ENCODE assay signal across 11 cellular contexts in genomic region chr20:4811257-4811656, GRCh38. TPM values are rescaled to one million over a fixed set of nuclear protein-coding genes. Genes with fewer than 3 reads are reported as not detected.
DNase-seq lines count a peak whose midpoint lies in the region; ATAC-seq and TF ChIP-seq lines count a peak whose summit lies in the region.
"Had no signal": no experiment of that assay in that cellular context is flagged by ENCODE, and none has a peak within 500 bp of the region (broad histone marks: within the 10 kb centered on the region; RNA-seq: fewer than 3 reads in every experiment).

No MANE protein-coding gene starts in this region.

- DNase-seq in HL-60 (ENCODE audit: low read depth in 1 of 2, low spot score in 1 of 2) (no peak), HuH-7 (ENCODE audit: low spot score) (no peak), mammary epithelial cell (no peak), midbrain (lab: John Stamatoyannopoulos, UW) (no peak)
- no peak for DNase-seq in activated naive CD8-positive, alpha-beta T cell treated with anti-CD3 and anti-CD28 coated beads, Interleukin-2, amount 10 ng/mL, durations not matched to agents 7 days and 5 days
- DNase-seq in naive thymus-derived CD8-positive, alpha-beta T cell: no peak
- DNase-seq: NCI-H1694 treated with DMSO at 0.1 percent for 48 hours, NCI-H526 had no signal

- intact Hi-C loops in mammary epithelial cell (cut with micrococcal nuclease): no loop called here

- peaks cover 0 to 40% (median 0%) of the 10 kb centered on the region in 11 experiments; a peak in 6 of 22 replicates for H4K20me1 ChIP-seq in BLaER1 treated with 17β-estradiol and CSF1 and Interleukin-3, amounts not matched to agents 10 nM and 100 nM
- H4K20me1 ChIP-seq in mammary epithelial cell (ENCODE audit: insufficient read depth, low read length): no peaks in the 10 kb centered on the region

- WGBS in mammary epithelial cell (ENCODE audit: low coverage, missing lambda C conversion rate): 94% methylated on average over 4 of the region's 4 CpGs

- no TSS peak for BruUV-seq in mammary epithelial cell (replicated peaks; lab: Mats Ljungman, UMichigan)

- POLR2A ChIA-PET in activated naive CD8-positive, alpha-beta T cell treated with anti-CD3 and anti-CD28 coated beads, Interleukin-2, amount 10 ng/mL, durations not matched to agents 7 days and 5 days (lab: Charles Lee): interaction anchor here (0.6 to 2.7 kb wide), 9 partner anchors 11 to 315 kb away, joined by 3 to 8 read pairs (median 4); partner anchors contain the start of genes CDS2 and PCNA
- POLR2A ChIA-PET in naive thymus-derived CD8-positive, alpha-beta T cell (lab: Charles Lee): interaction anchor here (0.9 to 2.0 kb wide), 10 partner anchors 8 to 315 kb away, joined by 3 to 9 read pairs (median 5); partner anchors contain the start of genes CDS2 and PCNA

- no peaks in the 10 kb centered on the region for H3K27me3 ChIP-seq in BLaER1 treated with 17β-estradiol and CSF1 and Interleukin-3, amounts not matched to agents 10 nM and 100 nM
- no peaks in the 10 kb centered on the region for H3K27me3 ChIP-seq in HL-60 (ENCODE audit: insufficient read depth, poor library complexity, severe bottlenecking)
- H3K27me3 ChIP-seq in mammary epithelial cell (ENCODE audit: insufficient read depth, low read length): peaks cover 3% of the 10 kb centered on the region

- no peaks in the 10 kb centered on the region for H3K79me2 ChIP-seq in mammary epithelial cell (ENCODE audit: insufficient read depth, low read length)

- no peaks in the 10 kb centered on the region for H3K9me3 ChIP-seq in BLaER1 treated with 17β-estradiol and CSF1 and Interleukin-3, amounts not matched to agents 10 nM and 100 nM (replicated peaks in 1 of 11)
- no peaks in the 10 kb centered on the region for H3K9me3 ChIP-seq in mammary epithelial cell (replicated peaks; ENCODE audit: insufficient read depth, low read length)
- H3K9me3 ChIP-seq: psoas muscle had no signal

- peak overlapping the region; percentile 88 to 97 (median 94); a peak in 21 of 22 replicates for H3K9ac ChIP-seq in BLaER1 treated with 17β-estradiol and CSF1 and Interleukin-3, amounts not matched to agents 10 nM and 100 nM
- no peak overlapping the region for H3K9ac ChIP-seq in mammary epithelial cell (ENCODE audit: insufficient read depth, low read length)

- no peak overlapping the region for H2AFZ ChIP-seq in mammary epithelial cell (ENCODE audit: low read depth, low read length)

- H3K4me3 Mint-ChIP-seq in activated naive CD8-positive, alpha-beta T cell treated with anti-CD3 and anti-CD28 coated beads, Interleukin-2, amount 10 ng/mL, durations not matched to agents 7 days and 5 days: peak overlapping the region; percentile 95
- peak overlapping the region; percentile 65 to 91 (median 80) for H3K4me3 Mint-ChIP-seq in naive thymus-derived CD8-positive, alpha-beta T cell

- H3K4me1 Mint-ChIP-seq in activated naive CD8-positive, alpha-beta T cell treated with anti-CD3 and anti-CD28 coated beads, Interleukin-2, amount 10 ng/mL, durations not matched to agents 7 days and 5 days: peaks cover 65% of the 10 kb centered on the region
- peaks cover 55 to 92% (median 82%) of the 10 kb centered on the region in 4 donors for H3K4me1 Mint-ChIP-seq in naive thymus-derived CD8-positive, alpha-beta T cell

- H3K4me1 ChIP-seq in BLaER1 treated with 17β-estradiol and CSF1 and Interleukin-3, amounts not matched to agents 10 nM and 100 nM: peaks cover 80 to 94% (median 88%) of the 10 kb centered on the region in 10 experiments
- H3K4me1 ChIP-seq in mammary epithelial cell (ENCODE audit: insufficient read depth, low read length): no peaks in the 10 kb centered on the region
- H3K4me1 ChIP-seq: psoas muscle had no signal

- H3K36me3 ChIP-seq in BLaER1 treated with 17β-estradiol and CSF1 and Interleukin-3, amounts not matched to agents 10 nM and 100 nM: peaks cover 3 to 46% (median 31%) of the 10 kb centered on the region in 11 experiments; a peak in 20 of 22 replicates
- no peaks in the 10 kb centered on the region for H3K36me3 ChIP-seq in mammary epithelial cell (ENCODE audit: insufficient read depth, low read length)

- dilution Hi-C loops in mammary epithelial cell (cut with HindIII; ENCODE audit: low sequenced_read_pairs): no loop called here

- peak overlapping the region; percentile 99 for H3K27ac Mint-ChIP-seq in activated naive CD8-positive, alpha-beta T cell treated with anti-CD3 and anti-CD28 coated beads, Interleukin-2, amount 10 ng/mL, durations not matched to agents 7 days and 5 days
- peak overlapping the region; percentile 97 to 100 (median 99) for H3K27ac Mint-ChIP-seq in naive thymus-derived CD8-positive, alpha-beta T cell

- no peaks in the 10 kb centered on the region for H3K9me3 Mint-ChIP-seq in activated naive CD8-positive, alpha-beta T cell treated with anti-CD3 and anti-CD28 coated beads, Interleukin-2, amount 10 ng/mL, durations not matched to agents 7 days and 5 days
- H3K9me3 Mint-ChIP-seq in naive thymus-derived CD8-positive, alpha-beta T cell: no peaks in the 10 kb centered on the region

- ATAC-seq in activated naive CD8-positive, alpha-beta T cell treated with anti-CD3 and anti-CD28 coated beads, Interleukin-2, amount 10 ng/mL, durations not matched to agents 7 days and 5 days (ENCODE audit: low read depth): no peak
- no peak for ATAC-seq in naive thymus-derived CD8-positive, alpha-beta T cell
- ATAC-seq in HG02981 (IDR thresholded peaks at IDR 0.05; ENCODE audit: unreplicated experiment): no peak

- in situ Hi-C loops in mammary epithelial cell (cut with MboI; ENCODE audit: low sequenced_read_pairs in 2 of 2): no loop called here

- peaks cover 30% of the 10 kb centered on the region for H3K36me3 Mint-ChIP-seq in activated naive CD8-positive, alpha-beta T cell treated with anti-CD3 and anti-CD28 coated beads, Interleukin-2, amount 10 ng/mL, durations not matched to agents 7 days and 5 days
- H3K36me3 Mint-ChIP-seq in naive thymus-derived CD8-positive, alpha-beta T cell: peaks cover 0 to 13% (median 0%) of the 10 kb centered on the region in 3 donors

- H3K27me3 Mint-ChIP-seq in activated naive CD8-positive, alpha-beta T cell treated with anti-CD3 and anti-CD28 coated beads, Interleukin-2, amount 10 ng/mL, durations not matched to agents 7 days and 5 days: no peaks in the 10 kb centered on the region
- H3K27me3 Mint-ChIP-seq in naive thymus-derived CD8-positive, alpha-beta T cell: no peaks in the 10 kb centered on the region

- CTCF ChIA-PET in mammary epithelial cell (lab: Charles Lee; ENCODE audit: low non-redundant PET): no interaction called here

- peak overlapping the region; percentile 86 to 100 (median 96) for H3K4me2 ChIP-seq in BLaER1 treated with 17β-estradiol and CSF1 and Interleukin-3, amounts not matched to agents 10 nM and 100 nM
- no peak overlapping the region for H3K4me2 ChIP-seq in mammary epithelial cell (ENCODE audit: insufficient read depth, low read depth, low read length)

- H3K4me3 ChIP-seq in BLaER1 treated with 17β-estradiol and CSF1 and Interleukin-3, amounts not matched to agents 10 nM and 100 nM: peak overlapping the region; percentile 6 to 77 (median 62); a peak in 17 of 20 replicates
- H3K4me3 ChIP-seq in HL-60 (replicated peaks; ENCODE audit: insufficient read depth, low read length): no peak overlapping the region; the same call in 1 of the 2 replicates
- no peak overlapping the region for H3K4me3 ChIP-seq in mammary epithelial cell (replicated peaks in 1 of 3; ENCODE audit: insufficient read depth in 1 of 3, low read depth in 2 of 3, low read length in 3 of 3)
- H3K4me3 ChIP-seq: psoas muscle had no signal

- H3K27ac ChIP-seq in BLaER1 treated with 17β-estradiol and CSF1 and Interleukin-3, amounts not matched to agents 10 nM and 100 nM: peak overlapping the region; percentile 93 to 99 (median 98); a peak in 21 of 22 replicates
- H3K27ac ChIP-seq in HL-60 (replicated peaks): peak overlapping the region; percentile 99
- no peak overlapping the region for H3K27ac ChIP-seq in mammary epithelial cell (ENCODE audit: insufficient read depth, low read depth, low read length)
- H3K27ac ChIP-seq: psoas muscle had no signal

- TF ChIP-seq CTCF in HL-60 (IDR thresholded peaks at IDR 0.05; ENCODE audit: insufficient read depth, low read length) (no peak), mammary epithelial cell (conservative IDR thresholded peaks at IDR 0.05 in 1 of 2, IDR thresholded peaks at IDR 0.05 in 1 of 2; ENCODE audit: extremely low read depth in 1 of 2, insufficient read depth in 1 of 2, low read depth in 1 of 2, low read length in 2 of 2) (no peak)

RNA-seq across cellular contexts. Expression of gene RASSF2, which starts 12.2 kb away (rescaled TPM):
- total RNA-seq in activated naive CD8-positive, alpha-beta T cell treated with anti-CD3 and anti-CD28 coated beads, Interleukin-2, amount 10 ng/mL, durations not matched to agents 7 days and 5 days: 10 to 100 TPM; 45.8 to 46.5 TPM
- total RNA-seq in naive thymus-derived CD8-positive, alpha-beta T cell: 10 to 100 TPM; 29.5 to 31.7 TPM
- 10 to 100 TPM; 20.0 to 26.4 (median 22.4) TPM for polyA plus RNA-seq in naive thymus-derived CD8-positive, alpha-beta T cell
- total RNA-seq in mammary epithelial cell: under 1 TPM; under 0.01 to 0.24 TPM
- polyA plus RNA-seq in mammary epithelial cell: 0.03 TPM
- not detected for polyA minus RNA-seq in mammary epithelial cell

Comparison
In these comparisons a context has a peak if more than half of its experiments do, and no peak if none do; other contexts are left out.
1. H3K4me3 ChIP-seq: peak in BLaER1 treated with 17β-estradiol and CSF1 and Interleukin-3, amounts not matched to agents 10 nM and 100 nM (10 of 10); none in HL-60 (single experiment) and mammary epithelial cell (0 of 3).
2. RNA of gene RASSF2, which starts 12.2 kb away (total RNA-seq): 45.8 to 46.5 TPM in activated naive CD8-positive, alpha-beta T cell treated with anti-CD3 and anti-CD28 coated beads, Interleukin-2, amount 10 ng/mL, durations not matched to agents 7 days and 5 days and 29.5 to 31.7 TPM in naive thymus-derived CD8-positive, alpha-beta T cell; under 0.01 to 0.24 TPM in mammary epithelial cell; every median in the first group is over 10 times any median in the second.